In the genomic region with DNA sequence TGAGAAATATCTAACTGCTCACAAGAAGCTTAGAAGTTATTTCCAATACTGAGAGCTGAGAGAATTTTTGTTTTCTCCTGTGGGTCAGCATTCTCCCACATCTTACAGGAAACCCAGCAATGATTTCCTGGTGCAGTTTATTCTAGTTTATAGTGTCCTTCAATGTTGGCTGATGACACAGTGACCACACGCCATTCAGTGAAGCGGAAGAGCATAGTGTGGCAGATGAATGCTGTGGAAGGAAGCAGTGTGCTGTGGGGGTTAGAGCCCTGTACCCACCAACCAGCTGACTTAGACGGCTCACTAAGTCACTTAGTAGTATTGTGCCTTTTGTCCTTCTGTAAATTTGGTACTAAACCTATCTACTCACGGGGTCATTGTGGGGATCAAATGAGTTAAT, we compare ENCODE assay signal across 30 cellular contexts. TPM values are rescaled to one million over a fixed set of nuclear protein-coding genes. Genes with fewer than 3 reads are reported as not detected.
"Had no signal": no experiment of that assay in that cellular context is flagged by ENCODE, and none has a peak within 500 bp of the region (broad histone marks: within the 10 kb centered on the region; RNA-seq: fewer than 3 reads in every experiment).

No MANE protein-coding gene starts in this region.

- H3K36me3 ChIP-seq: breast epithelium, heart right ventricle, thoracic aorta, uterus had no signal

- H3K4me3 ChIP-seq: breast epithelium, heart right ventricle, skin epidermis, thoracic aorta had no signal

- H3K4me1 ChIP-seq: breast epithelium, uterus had no signal

- H3K36me3 Mint-ChIP-seq: activated naive CD4-positive, alpha-beta T cell treated with anti-CD3 and anti-CD28 coated beads, Interleukin-2, amount 50 U/mL, for 24 hours; mesothelial cell of epicardium; naive thymus-derived CD4-positive, alpha-beta T cell; stimulated activated effector memory CD8-positive, alpha-beta T cell treated with anti-CD3 and anti-CD28 coated beads, Interleukin-12 subunit alpha, Interleukin-12 subunit beta, amount 100 ng/mL, for 72 hours had no signal

- H3K4me1 Mint-ChIP-seq: activated T-helper 17 cell treated with anti-CD3 and anti-CD28 coated beads, Interleukin-2, amount 50 U/mL, for 72 hours had no signal

- H3K27ac ChIP-seq: breast epithelium, heart right ventricle, skin epidermis, thoracic aorta, uterus had no signal

- H3K27me3 ChIP-seq: breast epithelium, uterus had no signal

- DNase-seq: activated B cell treated with CpG ODN at 0.5 μM for 24 hours; activated CD4-positive, alpha-beta T cell treated with anti-CD3 and anti-CD28 coated beads, Interleukin-2, amount 50 U/mL, for 1 hour; activated CD8-positive, alpha-beta T cell treated with anti-CD3 and anti-CD28 coated beads for 36 hours; activated gamma-delta T cell treated with Interleukin-2 at 50 U/mL for 16 hours; activated naive CD8-positive, alpha-beta T cell treated with anti-CD3 and anti-CD28 coated beads, Interleukin-2, amount 50 U/mL, for 24 hours; activated T-cell treated with anti-CD3 and anti-CD28 coated beads, Interleukin-2, amount 50 U/mL, for 4 hours; amygdala; central memory CD4-positive, alpha-beta T cell; endodermal cell; foreskin fibroblast; heart right ventricle; left ventricle myocardium superior; mammary epithelial cell; naive thymus-derived CD4-positive, alpha-beta T cell; posterior cingulate gyrus; stimulated activated CD4-positive, alpha-beta T cell treated with anti-CD3 and anti-CD28 coated beads, Interleukin-4, amount 100 ng/mL, for 24 hours; T-helper 17 cell; T1000; trophoblast cell; uterus had no signal

- H3K9me3 ChIP-seq: breast epithelium, heart right ventricle, thoracic aorta, uterus had no signal

- H3K9me3 Mint-ChIP-seq: activated B cell treated with CpG ODN at 0.5 μM for 24 hours; activated CD8-positive, alpha-beta T cell treated with anti-CD3 and anti-CD28 coated beads for 36 hours; activated naive CD4-positive, alpha-beta T cell treated with anti-CD3 and anti-CD28 coated beads, Interleukin-2, amount 50 U/mL, for 24 hours; activated naive CD8-positive, alpha-beta T cell treated with anti-CD3 and anti-CD28 coated beads, Interleukin-2, amount 50 U/mL, for 24 hours; activated T-cell treated with anti-CD3 and anti-CD28 coated beads, Interleukin-2, amount 50 U/mL, for 4 hours; activated T-helper 17 cell treated with anti-CD3 and anti-CD28 coated beads, Interleukin-2, amount 50 U/mL, for 72 hours; endodermal cell; mesothelial cell of epicardium; naive thymus-derived CD4-positive, alpha-beta T cell; stimulated activated effector memory CD8-positive, alpha-beta T cell treated with anti-CD3 and anti-CD28 coated beads, Interleukin-12 subunit alpha, Interleukin-12 subunit beta, amount 100 ng/mL, for 72 hours; stimulated activated naive CD8-positive, alpha-beta T cell treated with anti-CD3 and anti-CD28 coated beads, Interleukin-15, Interleukin-2, amounts not matched to agents 100 ng/mL and 50 ng/mL, for 24 hours had no signal

- H3K27ac Mint-ChIP-seq: activated B cell treated with CpG ODN at 0.5 μM for 24 hours; activated CD8-positive, alpha-beta T cell treated with anti-CD3 and anti-CD28 coated beads for 36 hours; activated naive CD4-positive, alpha-beta T cell treated with anti-CD3 and anti-CD28 coated beads, Interleukin-2, amount 50 U/mL, for 24 hours; activated naive CD8-positive, alpha-beta T cell treated with anti-CD3 and anti-CD28 coated beads, Interleukin-2, amount 50 U/mL, for 24 hours; activated T-helper 17 cell treated with anti-CD3 and anti-CD28 coated beads, Interleukin-2, amount 50 U/mL, for 72 hours; endodermal cell; mesothelial cell of epicardium; naive thymus-derived CD4-positive, alpha-beta T cell; stimulated activated effector memory CD8-positive, alpha-beta T cell treated with anti-CD3 and anti-CD28 coated beads, Interleukin-12 subunit alpha, Interleukin-12 subunit beta, amount 100 ng/mL, for 72 hours; stimulated activated naive CD8-positive, alpha-beta T cell treated with anti-CD3 and anti-CD28 coated beads, Interleukin-15, Interleukin-2, amounts not matched to agents 100 ng/mL and 50 ng/mL, for 24 hours; T-helper 17 cell had no signal

- H3K4me3 Mint-ChIP-seq: activated B cell treated with CpG ODN at 0.5 μM for 24 hours; activated CD8-positive, alpha-beta T cell treated with anti-CD3 and anti-CD28 coated beads for 36 hours; activated naive CD4-positive, alpha-beta T cell treated with anti-CD3 and anti-CD28 coated beads, Interleukin-2, amount 50 U/mL, for 24 hours; activated naive CD8-positive, alpha-beta T cell treated with anti-CD3 and anti-CD28 coated beads, Interleukin-2, amount 50 U/mL, for 24 hours; activated T-cell treated with anti-CD3 and anti-CD28 coated beads, Interleukin-2, amount 50 U/mL, for 4 hours; activated T-helper 17 cell treated with anti-CD3 and anti-CD28 coated beads, Interleukin-2, amount 50 U/mL, for 72 hours; endodermal cell; mesothelial cell of epicardium; naive thymus-derived CD4-positive, alpha-beta T cell; stimulated activated effector memory CD8-positive, alpha-beta T cell treated with anti-CD3 and anti-CD28 coated beads, Interleukin-12 subunit alpha, Interleukin-12 subunit beta, amount 100 ng/mL, for 72 hours; stimulated activated naive CD8-positive, alpha-beta T cell treated with anti-CD3 and anti-CD28 coated beads, Interleukin-15, Interleukin-2, amounts not matched to agents 100 ng/mL and 50 ng/mL, for 24 hours; T-helper 17 cell had no signal

- ATAC-seq: activated CD8-positive, alpha-beta T cell treated with anti-CD3 and anti-CD28 coated beads for 36 hours; activated naive CD8-positive, alpha-beta T cell treated with anti-CD3 and anti-CD28 coated beads, Interleukin-2, amount 50 U/mL, for 24 hours; activated T-cell treated with anti-CD3 and anti-CD28 coated beads, Interleukin-2, amount 50 U/mL, for 4 hours; activated T-helper 17 cell treated with anti-CD3 and anti-CD28 coated beads, Interleukin-2, amount 50 U/mL, for 72 hours; esophagus mucosa; heart right ventricle; left ventricle myocardium superior; naive thymus-derived CD4-positive, alpha-beta T cell; sciatic nerve; stimulated activated effector memory CD8-positive, alpha-beta T cell treated with anti-CD3 and anti-CD28 coated beads, Interleukin-12 subunit alpha, Interleukin-12 subunit beta, amount 100 ng/mL, for 72 hours; T-helper 17 cell had no signal

RNA-seq across cellular contexts. Expression of a gene that starts 1.4 kb away (rescaled TPM):
- total RNA-seq: activated B cell treated with CpG ODN at 0.5 μM for 24 hours; activated CD8-positive, alpha-beta T cell treated with anti-CD3 and anti-CD28 coated beads for 36 hours; activated T-cell treated with anti-CD3 and anti-CD28 coated beads, Interleukin-2, amount 50 U/mL, for 4 hours; activated T-helper 17 cell treated with anti-CD3 and anti-CD28 coated beads, Interleukin-2, amount 50 U/mL, for 72 hours; mammary epithelial cell; T-helper 17 cell had no signal
- polyA plus RNA-seq: mammary epithelial cell; naive thymus-derived CD4-positive, alpha-beta T cell had no signal
